13 cellular contexts compared by ENCODE assay signal in the genomic region with DNA sequence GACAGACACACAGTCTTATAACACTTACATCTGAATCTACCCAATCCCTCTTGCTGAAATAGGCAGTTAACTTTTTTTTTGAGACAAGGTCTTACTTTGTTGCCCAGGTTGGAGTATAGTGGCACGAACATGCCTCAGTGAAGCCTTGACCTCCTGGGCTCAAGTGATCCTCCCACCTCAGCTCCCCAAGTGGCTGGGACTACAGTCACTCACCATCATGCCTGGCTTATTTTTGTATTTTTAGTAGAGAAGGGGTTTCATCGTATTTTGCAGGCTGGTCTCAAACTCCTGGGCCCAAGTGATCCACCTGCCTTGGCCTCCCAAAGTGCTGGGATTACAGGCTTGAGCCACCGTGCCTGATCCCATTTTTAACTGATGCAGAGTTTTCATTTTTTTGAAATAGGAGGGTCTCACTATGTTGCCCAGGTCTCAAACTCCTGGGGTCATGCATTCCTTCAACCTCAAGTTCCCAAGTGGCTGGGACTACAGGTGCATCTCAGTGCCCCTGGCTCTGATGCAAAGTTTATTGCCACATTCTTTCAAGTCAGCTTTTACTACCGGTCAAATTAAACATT. TPM values are rescaled to one million over a fixed set of nuclear protein-coding genes. Genes with fewer than 3 reads are reported as not detected.
DNase-seq lines count a peak whose midpoint lies in the region; ATAC-seq and TF ChIP-seq lines count a peak whose summit lies in the region.
"Had no signal": no experiment of that assay in that cellular context is flagged by ENCODE, and none has a peak within 500 bp of the region (broad histone marks: within the 10 kb centered on the region; RNA-seq: fewer than 3 reads in every experiment).

No MANE protein-coding gene starts in this region.

- H3K36me3 ChIP-seq in BLaER1 treated with 17β-estradiol and CSF1 and Interleukin-3, amounts not matched to agents 10 nM and 100 nM, result peaks cover 16 to 67% (median 35%) of the 10 kb centered on the region in 11 experiments; a peak in 21 of 22 replicates
- H3K36me3 ChIP-seq in DND-41 (ENCODE audit: insufficient read depth, low read length), result peaks cover 18% of the 10 kb centered on the region
- H3K36me3 ChIP-seq: suprapubic skin had no signal

- no peak overlapping the region for H2AFZ ChIP-seq in DND-41 (ENCODE audit: low read depth, low read length)

- no peaks in the 10 kb centered on the region for H3K27me3 ChIP-seq in BLaER1 treated with 17β-estradiol and CSF1 and Interleukin-3, amounts not matched to agents 10 nM and 100 nM
- no peaks in the 10 kb centered on the region for H3K27me3 ChIP-seq in DND-41 (ENCODE audit: insufficient read depth, low read length, poor library complexity)
- H3K27me3 ChIP-seq: suprapubic skin had no signal

- H3K4me1 ChIP-seq in BLaER1 treated with 17β-estradiol and CSF1 and Interleukin-3, amounts not matched to agents 10 nM and 100 nM, result peaks cover 55 to 92% (median 77%) of the 10 kb centered on the region in 10 experiments
- peaks cover 93% of the 10 kb centered on the region for H3K4me1 ChIP-seq in DND-41 (ENCODE audit: insufficient read depth, low read length)

- no peaks in the 10 kb centered on the region for H3K27me3 Mint-ChIP-seq in activated B cell treated with CpG ODN at 0.5 μM for 24 hours
- H3K27me3 Mint-ChIP-seq in immature natural killer cell (ENCODE audit: low read depth in 3 of 3), result peaks cover 0 to 4% (median 0%) of the 10 kb centered on the region in 3 donors

- no peak for TF ChIP-seq CTCF in DND-41 (IDR thresholded peaks at IDR 0.05; ENCODE audit: borderline replicate concordance, extremely low read depth, low read length, poor library complexity, severe bottlenecking)
- no peak for TF ChIP-seq CTCF in activated B cell treated with CpG ODN at 0.5 μM for 24 hours (IDR thresholded peaks at IDR 0.05)

- peaks cover 75% of the 10 kb centered on the region for H3K4me1 Mint-ChIP-seq in activated B cell treated with CpG ODN at 0.5 μM for 24 hours
- peaks cover 72 to 98% of the 10 kb centered on the region in 2 donors for H3K4me1 Mint-ChIP-seq in immature natural killer cell

- H3K9me3 ChIP-seq in BLaER1 treated with 17β-estradiol and CSF1 and Interleukin-3, amounts not matched to agents 10 nM and 100 nM (replicated peaks in 1 of 11), result no peaks in the 10 kb centered on the region
- no peaks in the 10 kb centered on the region for H3K9me3 ChIP-seq in DND-41 (ENCODE audit: insufficient read depth, low read length, severe bottlenecking)
- H3K9me3 ChIP-seq: suprapubic skin had no signal

- intact Hi-C loops in activated B cell treated with CpG ODN at 0.5 μM for 24 hours (cut with micrococcal nuclease), result loop anchor here (10.0 kb wide), 2 partner anchors 347 to 1263 kb away; a partner anchor contains a TSS

- peak overlapping the region in 8 of 10 experiments; percentile 12 to 44 (median 34); a peak in 11 of 20 replicates for H3K4me3 ChIP-seq in BLaER1 treated with 17β-estradiol and CSF1 and Interleukin-3, amounts not matched to agents 10 nM and 100 nM
- H3K4me3 ChIP-seq in DND-41 (ENCODE audit: low read depth in 1 of 2, low read length in 2 of 2), result no peak overlapping the region
- H3K4me3 ChIP-seq: suprapubic skin had no signal

- H3K4me2 ChIP-seq in BLaER1 treated with 17β-estradiol and CSF1 and Interleukin-3, amounts not matched to agents 10 nM and 100 nM, result peak overlapping the region; percentile 44 to 85 (median 80)
- H3K4me2 ChIP-seq in DND-41 (ENCODE audit: insufficient read depth, low read length), result peak overlapping the region; percentile 31; the same call in 1 of the 2 replicates

- peaks cover 100% of the 10 kb centered on the region for H3K79me2 ChIP-seq in DND-41 (ENCODE audit: insufficient read depth, low read length)

- H3K9me3 Mint-ChIP-seq in activated B cell treated with CpG ODN at 0.5 μM for 24 hours (no peaks in the 10 kb centered on the region), immature natural killer cell (no peaks in the 10 kb centered on the region)

- CTCF ChIA-PET in activated B cell treated with CpG ODN at 0.5 μM for 24 hours (lab: Charles Lee), result interaction anchor here (0.9 to 1.4 kb wide), 4 partner anchors 36 to 43 kb away, joined by 3 read pairs; no protein-coding TSS in a partner anchor

- peaks cover 38 to 98% (median 52%) of the 10 kb centered on the region in 11 experiments for H4K20me1 ChIP-seq in BLaER1 treated with 17β-estradiol and CSF1 and Interleukin-3, amounts not matched to agents 10 nM and 100 nM
- H4K20me1 ChIP-seq in DND-41 (ENCODE audit: insufficient read depth, low read length), result no peaks in the 10 kb centered on the region

- peaks cover 49% of the 10 kb centered on the region for H3K36me3 Mint-ChIP-seq in activated B cell treated with CpG ODN at 0.5 μM for 24 hours (ENCODE audit: low read depth)
- peaks cover 4 to 16% (median 10%) of the 10 kb centered on the region in 3 donors for H3K36me3 Mint-ChIP-seq in immature natural killer cell

- ATAC-seq in DND-41 (ENCODE audit: insufficient read depth, low read depth), result no peak
- no peak for ATAC-seq in activated B cell treated with CpG ODN at 0.5 μM for 24 hours (ENCODE audit: low read depth)

- DNase-seq in DND-41 (no peak), activated B cell treated with CpG ODN at 0.5 μM for 24 hours (no peak), immature natural killer cell (no peak), NCI-H1417 (lab: John Stamatoyannopoulos, UW) (no peak), COLO668 (lab: John Stamatoyannopoulos, UW; ENCODE audit: unreplicated experiment) (no peak), dermis blood vessel endothelial cell (no peak), OCI-M2 (lab: John Stamatoyannopoulos, UW; ENCODE audit: unreplicated experiment) (no peak)
- DNase-seq: activated effector memory CD4-positive, alpha-beta T cell treated with Interleukin-2 at 50 U/mL for 16 hours; foreskin fibroblast; hypothalamus; NCI-H2171 treated with DMSO at 0.1 percent for 48 hours had no signal

- peak overlapping the region in 8 of 11 experiments; percentile 21 to 55 (median 52); a peak in 13 of 22 replicates for H3K9ac ChIP-seq in BLaER1 treated with 17β-estradiol and CSF1 and Interleukin-3, amounts not matched to agents 10 nM and 100 nM
- no peak overlapping the region for H3K9ac ChIP-seq in DND-41 (ENCODE audit: low read depth, low read length)

- H3K27ac Mint-ChIP-seq in activated B cell treated with CpG ODN at 0.5 μM for 24 hours, result peak overlapping the region; percentile 56
- peak overlapping the region; percentile 34 to 62 (median 60) for H3K27ac Mint-ChIP-seq in immature natural killer cell

- H3K4me3 Mint-ChIP-seq in activated B cell treated with CpG ODN at 0.5 μM for 24 hours, result peak overlapping the region; percentile 38
- H3K4me3 Mint-ChIP-seq in immature natural killer cell, result peak overlapping the region in 1 of 5 donors; percentile 32

- POLR2A ChIA-PET in activated B cell treated with CpG ODN at 0.5 μM for 24 hours (lab: Charles Lee), result interaction anchor here (0.6 to 2.1 kb wide), 7 partner anchors 8 to 324 kb away, joined by 3 to 17 read pairs (median 4); no protein-coding TSS in a partner anchor

- H3K27ac ChIP-seq in BLaER1 treated with 17β-estradiol and CSF1 and Interleukin-3, amounts not matched to agents 10 nM and 100 nM, result peak overlapping the region in 9 of 11 experiments; percentile 35 to 65 (median 51); a peak in 17 of 22 replicates
- H3K27ac ChIP-seq in DND-41 (ENCODE audit: low read length), result peak overlapping the region; percentile 54
- H3K27ac ChIP-seq: suprapubic skin had no signal

RNA-seq across cellular contexts. Expression of a gene that starts 7.6 kb away (rescaled TPM):
- total RNA-seq in activated B cell treated with CpG ODN at 0.5 μM for 24 hours, result 129 and 136 TPM in 2 replicates
- 100 to 1,000 TPM in 1 of 3 donors, 10 to 100 TPM in 2; 76.8 to 128 (median 92.9) TPM for polyA plus RNA-seq in immature natural killer cell
- total RNA-seq in dermis blood vessel endothelial cell, result 95.5 and 124 TPM in 2 replicates

RNA-seq across cellular contexts. Expression of a gene that starts 49.8 kb away (rescaled TPM):
- total RNA-seq in activated B cell treated with CpG ODN at 0.5 μM for 24 hours, result 8.6 and 9.0 TPM in 2 replicates
- 1 to 10 TPM; 3.6 to 5.4 (median 4.4) TPM for polyA plus RNA-seq in immature natural killer cell
- total RNA-seq in dermis blood vessel endothelial cell, result 9.1 and 9.5 TPM in 2 replicates

Comparison
In these comparisons a context has a peak if more than half of its experiments do, and no peak if none do; other contexts are left out.
1. H3K4me3 ChIP-seq: peak in BLaER1 treated with 17β-estradiol and CSF1 and Interleukin-3, amounts not matched to agents 10 nM and 100 nM (8 of 10); none in DND-41 (0 of 2).